Comparison of ENCODE assay signal across 35 cellular contexts in the genomic region with DNA sequence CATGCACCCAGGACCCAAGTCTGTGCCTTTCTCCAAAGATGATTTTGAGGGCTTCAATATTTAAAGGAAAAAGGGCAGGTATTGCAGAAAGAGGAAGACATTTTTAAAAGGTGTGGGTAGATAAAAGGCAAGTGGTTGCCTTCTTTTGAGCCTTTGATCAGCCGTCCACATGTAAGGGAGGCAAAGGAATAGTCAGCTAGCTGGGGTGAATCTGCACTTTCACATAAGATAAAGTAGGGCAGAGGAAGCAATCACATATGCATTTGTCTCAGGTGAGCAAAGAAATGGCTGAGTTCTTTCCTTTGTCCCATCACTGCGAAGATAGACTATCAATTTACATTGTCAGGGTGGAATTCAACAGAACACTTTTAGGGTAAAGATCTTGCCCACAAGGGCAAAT. TPM values are rescaled to one million over a fixed set of nuclear protein-coding genes. Genes with fewer than 3 reads are reported as not detected.
"Had no signal": no experiment of that assay in that cellular context is flagged by ENCODE, and none has a peak within 500 bp of the region (broad histone marks: within the 10 kb centered on the region; RNA-seq: fewer than 3 reads in every experiment).

No MANE protein-coding gene starts in this region.

- H3K27ac ChIP-seq: dorsolateral prefrontal cortex, epithelial cell of prostate, foreskin keratinocyte, heart right ventricle, lower lobe of right lung, neutrophil, parathyroid adenoma, right atrium auricular region, testis, tibial artery had no signal

- H3K9ac ChIP-seq: parathyroid adenoma had no signal

- H3K36me3 ChIP-seq: right atrium auricular region had no signal

- H2AFZ ChIP-seq: parathyroid adenoma had no signal

- H3K27me3 Mint-ChIP-seq: naive thymus-derived CD8-positive, alpha-beta T cell; stimulated activated memory B cell treated with anti-CD40 and anti-IgM and Interleukin-4, amounts not matched to agents 10 μg/mL and 1 μg/mL and 100 μg/mL, for 72 hours had no signal

- H3K4me3 Mint-ChIP-seq: endodermal cell; naive thymus-derived CD8-positive, alpha-beta T cell; neural crest cell; stimulated activated memory B cell treated with anti-CD40 and anti-IgM and Interleukin-4, amounts not matched to agents 10 μg/mL and 1 μg/mL and 100 μg/mL, for 72 hours; type B pancreatic cell had no signal

- H3K4me3 ChIP-seq: dorsolateral prefrontal cortex, heart right ventricle, lower lobe of right lung, right atrium auricular region, smooth muscle cell, testis, tibial artery had no signal

- H3K9me3 ChIP-seq: heart right ventricle, lower lobe of right lung, neutrophil, right atrium auricular region, testis, tibial artery had no signal

- ATAC-seq: esophagus mucosa; foreskin keratinocyte; heart right ventricle; left ventricle myocardium superior; lower lobe of right lung; sciatic nerve; stimulated activated memory B cell treated with anti-CD40 and anti-IgM and Interleukin-4, amounts not matched to agents 10 μg/mL and 1 μg/mL and 100 μg/mL, for 72 hours; stimulated activated naive CD8-positive, alpha-beta T cell treated with anti-CD3 and anti-CD28 coated beads, Interleukin-15, Interleukin-2, amounts not matched to agents 100 U/mL and 50 U/mL, for 24 hours had no signal

- H3K27me3 ChIP-seq: dorsolateral prefrontal cortex, foreskin keratinocyte, heart right ventricle, neutrophil, right atrium auricular region, testis, tibial artery had no signal

- DNase-seq: cerebellar nuclear complex; dorsolateral prefrontal cortex; effector CD4-positive, alpha-beta T cell; endodermal cell; foreskin keratinocyte; glutamatergic neuron; heart right ventricle; hypothalamus; left ventricle myocardium superior; lower lobe of right lung; naive thymus-derived CD8-positive, alpha-beta T cell; stimulated activated CD4-positive, alpha-beta T cell treated with anti-CD3 and anti-CD28 coated beads, Interleukin-12 subunit alpha, Interleukin-12 subunit beta, amount 100 ng/mL, for 4 hours; stimulated activated CD4-positive, alpha-beta T cell treated with anti-CD3 and anti-CD28 coated beads, Interleukin-1b, Interleukin-23, amount 100 ng/mL, for 48 hours; stimulated activated CD4-positive, alpha-beta T cell treated with anti-CD3 and anti-CD28 coated beads, Interleukin-4, amount 100 ng/mL, for 24 hours; stimulated activated naive CD8-positive, alpha-beta T cell treated with anti-CD3 and anti-CD28 coated beads, Interleukin-15, Interleukin-2, amounts not matched to agents 100 U/mL and 50 U/mL, for 24 hours; substantia nigra; testis; tibial artery had no signal

- FAIRE-seq: keratinocyte had no signal

- H3K4me2 ChIP-seq: smooth muscle cell had no signal

- H3K9me3 Mint-ChIP-seq: naive thymus-derived CD8-positive, alpha-beta T cell; neural crest cell; stimulated activated memory B cell treated with anti-CD40 and anti-IgM and Interleukin-4, amounts not matched to agents 10 μg/mL and 1 μg/mL and 100 μg/mL, for 72 hours; type B pancreatic cell had no signal

- H3K27ac Mint-ChIP-seq: endodermal cell; progenitor cell of endocrine pancreas; stimulated activated memory B cell treated with anti-CD40 and anti-IgM and Interleukin-4, amounts not matched to agents 10 μg/mL and 1 μg/mL and 100 μg/mL, for 72 hours; type B pancreatic cell had no signal

- H3K79me2 ChIP-seq: parathyroid adenoma had no signal

- H3K36me3 Mint-ChIP-seq: stimulated activated memory B cell treated with anti-CD40 and anti-IgM and Interleukin-4, amounts not matched to agents 10 μg/mL and 1 μg/mL and 100 μg/mL, for 72 hours; type B pancreatic cell had no signal

- H3K4me1 ChIP-seq: parathyroid adenoma had no signal

RNA-seq across cellular contexts. Expression of a gene that starts 42.9 kb away (rescaled TPM):
- total RNA-seq: dorsolateral prefrontal cortex; endodermal cell; esophagus mucosa; fibroblast of lung; foreskin keratinocyte; heart right ventricle; left ventricle myocardium superior; lower lobe of right lung; mesenteric fat pad; myocyte; naive thymus-derived CD8-positive, alpha-beta T cell; neural crest cell; omental fat pad; progenitor cell of endocrine pancreas; right atrium auricular region; sciatic nerve; smooth muscle cell; testis; urinary bladder had no signal
- polyA plus RNA-seq: fibroblast of lung; foreskin keratinocyte; heart right ventricle; keratinocyte; naive thymus-derived CD8-positive, alpha-beta T cell; smooth muscle cell; urinary bladder had no signal
